In genomic region chr5:57102189-57102904, GRCh38 we compare ENCODE assay signal across 15 cellular contexts.
A peak's percentile ranks its signal among the peaks of the same experiment; 100 is the strongest.
DNase-seq lines count a peak whose midpoint lies in the region; ATAC-seq, FAIRE-seq and TF ChIP-seq lines count a peak whose summit lies in the region.
"Had no signal": no experiment of that assay in that cellular context is flagged by ENCODE, and none has a peak within 500 bp of the region (broad histone marks: within the 10 kb centered on the region; RNA-seq: fewer than 3 reads in every experiment).

No MANE protein-coding gene starts in this region.

- H3K27me3 ChIP-seq in colonic mucosa (no peaks in the 10 kb centered on the region), HepG2 (ENCODE audit: control insufficient read depth in 1 of 2, insufficient read depth in 2 of 2, low read length in 2 of 2) (no peaks in the 10 kb centered on the region)

- no peak for TF ChIP-seq POLR2A in HepG2 (IDR thresholded peaks at IDR 0.05; ENCODE audit: insufficient read depth in 1 of 2, low read depth in 2 of 2, low read length in 2 of 2)
- TF ChIP-seq POLR2A in lower leg skin (IDR thresholded peaks at IDR 0.05), result no peak

- ATAC-seq in HepG2, result peak; percentile 84
- ATAC-seq in Right ventricle myocardium superior (ENCODE audit: poor library complexity), result no peak
- ATAC-seq in GM21786 (IDR thresholded peaks at IDR 0.05; ENCODE audit: unreplicated experiment), result no peak
- ATAC-seq in GM19463 (IDR thresholded peaks at IDR 0.05; ENCODE audit: unreplicated experiment), result no peak

- H3K79me2 ChIP-seq in HepG2 (ENCODE audit: insufficient read depth, low read length), result no peaks in the 10 kb centered on the region

- H3K4me3 ChIP-seq in colonic mucosa (no peak overlapping the region), HepG2 (replicated peaks in 1 of 3; ENCODE audit: insufficient read depth in 1 of 3, low read depth in 2 of 3, low read length in 3 of 3) (peak overlapping the region; percentile 38 to 65 (median 55); a peak in 5 of 6 replicates), lower leg skin (ENCODE audit: low read depth, poor library complexity, severe bottlenecking) (no peak overlapping the region)
- H3K4me3 ChIP-seq: GM23248, HAP-1 had no signal

- in situ Hi-C loops in HepG2 (cut with HindIII; ENCODE audit: extremely low pct_ligation_motif_present, low pct_unique_long_range_greater_than_20kb), result no loop called here

- no peaks in the 10 kb centered on the region for H3K4me1 Mint-ChIP-seq in osteocyte (ENCODE audit: unreplicated experiment)
- H3K4me1 Mint-ChIP-seq: CD4-positive, CD25-positive, alpha-beta regulatory T cell had no signal

- TF ChIP-seq RAD21 in HepG2 (CRISPR knock-in tag; IDR thresholded peaks at IDR 0.05), result no peak

- POLR2A ChIA-PET in HepG2 (lab: Yijun Ruan, JAX), result interaction anchor here (0.8 to 2.4 kb wide), 5 partner anchors 9 to 193 kb away, joined by 3 to 18 read pairs (median 6); partner anchors contain the start of genes GPBP1 and SETD9

- H4K20me1 ChIP-seq in HepG2 (ENCODE audit: insufficient read depth, low read length), result no peaks in the 10 kb centered on the region

- intact Hi-C loops in colonic mucosa (cut with DNase I) (no loop called here), HepG2 (cut with micrococcal nuclease; ENCODE audit: unreplicated experiment) (loop anchor here (5.0 kb wide), 1 partner anchor 35 kb away; no protein-coding TSS in a partner anchor), Right ventricle myocardium superior (cut with DNase I) (no loop called here), lower leg skin (cut with DNase I; ENCODE audit: low total_unique reads) (no loop called here)

- FAIRE-seq in HepG2 (lab: Jason Lieb, UNC), result peak; percentile 67

- CTCF ChIA-PET in HepG2 (lab: Yijun Ruan, JAX; ENCODE audit: low intra/inter-chr PET ratio, low total read pairs), result no interaction called here

- H3K9me3 ChIP-seq in colonic mucosa (no peaks in the 10 kb centered on the region), HepG2 (ENCODE audit: low read length) (peaks cover 12% of the 10 kb centered on the region; the same call in 1 of the 2 replicates)
- H3K9me3 ChIP-seq: HAP-1 had no signal

- H3K4me1 ChIP-seq in colonic mucosa (no peaks in the 10 kb centered on the region), HepG2 (ENCODE audit: insufficient read depth, low read length) (peaks cover 53% of the 10 kb centered on the region)
- H3K4me1 ChIP-seq: BE2C, HAP-1 had no signal

- H3K27ac ChIP-seq in colonic mucosa, result peak overlapping the region; percentile 55
- peak overlapping the region; percentile 100 for H3K27ac ChIP-seq in HepG2 (ENCODE audit: extremely low read length, insufficient read depth, low read length)
- H3K27ac ChIP-seq: GM23248 had no signal

- H3K36me3 ChIP-seq in colonic mucosa, result no peaks in the 10 kb centered on the region
- H3K36me3 ChIP-seq in HepG2 (replicated peaks in 1 of 2; ENCODE audit: control insufficient read depth in 1 of 2, insufficient read depth in 2 of 2, low read length in 2 of 2), result no peaks in the 10 kb centered on the region
- H3K36me3 ChIP-seq: BE2C, HAP-1 had no signal

- 9% methylated on average over 8 of the region's 8 CpGs for WGBS in HepG2 (ENCODE audit: low lambda C conversion rate)
- WGBS in lower leg skin, 2 donors, result 76 to 85% methylated on average over 8 of the region's 8 CpGs

- H3K9ac ChIP-seq in colonic mucosa (ENCODE audit: low read depth in 2 of 2, low read length in 2 of 2), result no peak overlapping the region
- H3K9ac ChIP-seq in HepG2 (ENCODE audit: insufficient read depth, low read depth, low read length), result peak overlapping the region; percentile 74
- H3K9ac ChIP-seq: GM23248 had no signal

- TF ChIP-seq CTCF in colonic mucosa (IDR thresholded peaks at IDR 0.05) (no peak), HepG2 (CRISPR knock-in tag; IDR thresholded peaks at IDR 0.05) (no peak), osteocyte (IDR thresholded peaks at IDR 0.05) (no peak), lower leg skin (IDR thresholded peaks at IDR 0.05) (no peak)

- H3K4me2 ChIP-seq in HepG2 (ENCODE audit: low read depth, low read length), result peak overlapping the region; percentile 79

- no peaks in the 10 kb centered on the region for H3K36me3 Mint-ChIP-seq in osteocyte (ENCODE audit: unreplicated experiment)

- H3K27ac Mint-ChIP-seq in osteocyte (ENCODE audit: unreplicated experiment), result no peak overlapping the region
- H3K27ac Mint-ChIP-seq: CD4-positive, CD25-positive, alpha-beta regulatory T cell had no signal

- TF ChIP-seq EP300 in HepG2 (IDR thresholded peaks at IDR 0.05; ENCODE audit: low read depth in 2 of 2, low read length in 2 of 2), result peak in 1 of 2 experiments; percentile 76; a peak in 2 of 4 replicates
- no peak; the same call in 1 of the 2 replicates for TF ChIP-seq EP300 in HepG2 (CRISPR knock-in tag; IDR thresholded peaks at IDR 0.05; ENCODE audit: borderline replicate concordance)

- H3K4me3 Mint-ChIP-seq in osteocyte (ENCODE audit: unreplicated experiment), result no peak overlapping the region
- H3K4me3 Mint-ChIP-seq: CD4-positive, CD25-positive, alpha-beta regulatory T cell had no signal

- DNase-seq in colonic mucosa (no peak), HepG2 (ENCODE audit: low spot score) (peak; percentile 94), osteocyte (ENCODE audit: extremely low spot score, unreplicated experiment) (peak; percentile 19), Right ventricle myocardium superior (no peak), lower leg skin (ENCODE audit: low spot score in 2 of 2) (no peak)
- DNase-seq: BE2C; C1 segment of cervical spinal cord; CD4-positive, CD25-positive, alpha-beta regulatory T cell; DMS153; DMS79; GF-D8; GM23248 had no signal

- H3K27me3 Mint-ChIP-seq in osteocyte (ENCODE audit: unreplicated experiment), result peaks cover 35% of the 10 kb centered on the region

- peaks cover 14% of the 10 kb centered on the region for H3K9me3 Mint-ChIP-seq in osteocyte (ENCODE audit: unreplicated experiment)

- no peak overlapping the region for H2AFZ ChIP-seq in HepG2 (ENCODE audit: low read length)
- H2AFZ ChIP-seq: GM23248 had no signal

- BruUV-seq in HepG2 (replicated peaks; lab: Mats Ljungman, UMichigan), result no TSS peak

TF ChIP-seq in HepG2, 621 proteins besides CTCF, POLR2A, EP300 and RAD21 (continues in another document):
- TF ChIP-seq TEAD3 (CRISPR knock-in tag; optimal IDR thresholded peaks at IDR 0.05; ENCODE audit: borderline replicate concordance) (peak; percentile 20), ZBTB7B (CRISPR knock-in tag; IDR thresholded peaks at IDR 0.05) (0 out of 2 replicates have a peak, but pooled peaks have one; percentile 22), GATA4 (IDR thresholded peaks at IDR 0.05; ENCODE audit: borderline replicate concordance, low read depth) (no peak), ZNF503 (CRISPR knock-in tag; IDR thresholded peaks at IDR 0.05) (no peak), CBX2 (IDR thresholded peaks at IDR 0.05; ENCODE audit: low read depth, low read length) (no peak), CBX2 (CRISPR knock-in tag; IDR thresholded peaks at IDR 0.05; ENCODE audit: low read depth) (no peak), MIXL1 (CRISPR knock-in tag; IDR thresholded peaks at IDR 0.05) (peak; percentile 66), GTF2F1 (IDR thresholded peaks at IDR 0.05; ENCODE audit: low read length) (no peak), ELF3 (CRISPR knock-in tag; IDR thresholded peaks at IDR 0.05) (peak; percentile 62; the same call in 1 of the 2 replicates), GLMP (CRISPR knock-in tag; IDR thresholded peaks at IDR 0.05; ENCODE audit: borderline replicate concordance) (no peak)

Comparison
In these comparisons a context has a peak if more than half of its experiments do, and no peak if none do; other contexts are left out.
1. DNase-seq: peak in HepG2 (single experiment) and osteocyte (single experiment); none in colonic mucosa (single experiment), Right ventricle myocardium superior (single experiment) and lower leg skin (0 of 2).
2. H3K4me3 ChIP-seq: peak in HepG2 (3 of 3); none in colonic mucosa (single experiment) and lower leg skin (single experiment).